23 cellular contexts compared by ENCODE assay signal in genomic region chr10:62333988-62334682, GRCh38. TPM values are rescaled to one million over a fixed set of nuclear protein-coding genes. Genes with fewer than 3 reads are reported as not detected.
DNase-seq lines count a peak whose midpoint lies in the region; ATAC-seq, FAIRE-seq and TF ChIP-seq lines count a peak whose summit lies in the region.
"Had no signal": no experiment of that assay in that cellular context is flagged by ENCODE, and none has a peak within 500 bp of the region (broad histone marks: within the 10 kb centered on the region; RNA-seq: fewer than 3 reads in every experiment).

No MANE protein-coding gene starts in this region.

- no peak for FAIRE-seq in HepG2 (lab: Jason Lieb, UNC)
- FAIRE-seq: A549, G401.6, GM12892, GM19239 had no signal

- H3K4me3 ChIP-seq in DOHH2 (ENCODE audit: low read length) (no peak overlapping the region), HepG2 (replicated peaks in 1 of 3; ENCODE audit: insufficient read depth in 1 of 3, low read depth in 2 of 3, low read length in 3 of 3) (no peak overlapping the region)
- H3K4me3 ChIP-seq: A549, GM23338 had no signal

- H3K9me3 Mint-ChIP-seq in memory B cell = peaks cover 6% of the 10 kb centered on the region
- peaks cover 17 to 25% of the 10 kb centered on the region in 2 donors for H3K9me3 Mint-ChIP-seq in stimulated activated naive CD8-positive, alpha-beta T cell treated with anti-CD3 and anti-CD28 coated beads, Interleukin-15, amount 100 ng/mL, for 72 hours

- H3K4me3 Mint-ChIP-seq in memory B cell = no peak overlapping the region
- H3K4me3 Mint-ChIP-seq in stimulated activated naive CD8-positive, alpha-beta T cell treated with anti-CD3 and anti-CD28 coated beads, Interleukin-15, amount 100 ng/mL, for 72 hours = no peak overlapping the region
- H3K4me3 Mint-ChIP-seq: CD4-positive, alpha-beta memory T cell; GM23338; H9 had no signal

- intact Hi-C loops in HepG2 (cut with micrococcal nuclease; ENCODE audit: unreplicated experiment) = no loop called here

- H3K27me3 ChIP-seq in DOHH2 (ENCODE audit: control insufficient read depth, low read length) (no peaks in the 10 kb centered on the region), HepG2 (ENCODE audit: control insufficient read depth in 1 of 2, insufficient read depth in 2 of 2, low read length in 2 of 2) (no peaks in the 10 kb centered on the region)

- no peaks in the 10 kb centered on the region for H4K20me1 ChIP-seq in DOHH2 (ENCODE audit: control insufficient read depth, insufficient read depth, low read depth, low read length)
- H4K20me1 ChIP-seq in HepG2 (ENCODE audit: insufficient read depth, low read length) = no peaks in the 10 kb centered on the region

- no peaks in the 10 kb centered on the region for H3K36me3 Mint-ChIP-seq in memory B cell
- H3K36me3 Mint-ChIP-seq: CD4-positive, alpha-beta memory T cell had no signal

- no peak for TF ChIP-seq POLR2A in HepG2 (IDR thresholded peaks at IDR 0.05; ENCODE audit: insufficient read depth in 1 of 2, low read depth in 2 of 2, low read length in 2 of 2)

- in situ Hi-C loops in HepG2 (cut with HindIII; ENCODE audit: extremely low pct_ligation_motif_present, low pct_unique_long_range_greater_than_20kb) = no loop called here

- H3K4me2 ChIP-seq in DOHH2 (ENCODE audit: low read length) (no peak overlapping the region), HepG2 (ENCODE audit: low read depth, low read length) (no peak overlapping the region)
- H3K4me2 ChIP-seq: A549, GM23338 had no signal

- ATAC-seq in memory B cell (ENCODE audit: low read depth) (peak; percentile 66), HepG2 (no peak)
- no peak for ATAC-seq in stimulated activated naive CD8-positive, alpha-beta T cell treated with anti-CD3 and anti-CD28 coated beads, Interleukin-15, amount 100 ng/mL, for 72 hours
- ATAC-seq: A549, GM23338, HCT116 had no signal

- H3K9ac ChIP-seq in HepG2 (ENCODE audit: insufficient read depth, low read depth, low read length) = no peak overlapping the region

- H3K4me1 ChIP-seq in DOHH2 (ENCODE audit: control insufficient read depth, low read length) (peaks cover 27% of the 10 kb centered on the region), HepG2 (ENCODE audit: insufficient read depth, low read length) (no peaks in the 10 kb centered on the region)
- H3K4me1 ChIP-seq: A549 had no signal

- H3K9me3 ChIP-seq in DOHH2 (ENCODE audit: control insufficient read depth, insufficient read depth, low read length) (peaks cover 3% of the 10 kb centered on the region; the same call in 1 of the 2 replicates), HepG2 (ENCODE audit: low read length) (peaks cover 4% of the 10 kb centered on the region; the same call in 1 of the 2 replicates)

- no peak for TF ChIP-seq RAD21 in HepG2 (CRISPR knock-in tag; IDR thresholded peaks at IDR 0.05)

- H3K9me2 ChIP-seq in DOHH2 (replicated peaks; ENCODE audit: control insufficient read depth, low read length) = no peaks in the 10 kb centered on the region

- no TSS peak for BruUV-seq in HepG2 (replicated peaks; lab: Mats Ljungman, UMichigan)

- POLR2A ChIA-PET in HepG2 (lab: Yijun Ruan, JAX) = no interaction called here

- peak overlapping the region; percentile 15 for H3K27ac Mint-ChIP-seq in memory B cell
- H3K27ac Mint-ChIP-seq in stimulated activated naive CD8-positive, alpha-beta T cell treated with anti-CD3 and anti-CD28 coated beads, Interleukin-15, amount 100 ng/mL, for 72 hours = no peak overlapping the region
- H3K27ac Mint-ChIP-seq: CD4-positive, alpha-beta memory T cell; GM23338; H9 had no signal

- H3K36me3 ChIP-seq in DOHH2 (ENCODE audit: control insufficient read depth, low read length) (no peaks in the 10 kb centered on the region), HepG2 (replicated peaks in 1 of 2; ENCODE audit: control insufficient read depth in 1 of 2, insufficient read depth in 2 of 2, low read length in 2 of 2) (no peaks in the 10 kb centered on the region)

- H3K27ac ChIP-seq in DOHH2 (ENCODE audit: low read depth, low read length) (peak overlapping the region; percentile 10; the same call in 1 of the 2 replicates), HepG2 (ENCODE audit: extremely low read length, insufficient read depth, low read length) (no peak overlapping the region)
- H3K27ac ChIP-seq: A549 had no signal

- peaks cover 18% of the 10 kb centered on the region for H3K4me1 Mint-ChIP-seq in memory B cell
- no peaks in the 10 kb centered on the region for H3K4me1 Mint-ChIP-seq in stimulated activated naive CD8-positive, alpha-beta T cell treated with anti-CD3 and anti-CD28 coated beads, Interleukin-15, amount 100 ng/mL, for 72 hours
- H3K4me1 Mint-ChIP-seq: GM23338, H9 had no signal

- H3F3A ChIP-seq in DOHH2 (ENCODE audit: control insufficient read depth, insufficient read depth) = no peaks in the 10 kb centered on the region

- H3K79me2 ChIP-seq in DOHH2 (ENCODE audit: control insufficient read depth, low read length) (no peaks in the 10 kb centered on the region), HepG2 (ENCODE audit: insufficient read depth, low read length) (no peaks in the 10 kb centered on the region)

- CTCF ChIA-PET in HepG2 (lab: Yijun Ruan, JAX; ENCODE audit: low intra/inter-chr PET ratio, low total read pairs) = no interaction called here

- peaks cover 4% of the 10 kb centered on the region for H3K27me3 Mint-ChIP-seq in memory B cell
- peaks cover 22% of the 10 kb centered on the region for H3K27me3 Mint-ChIP-seq in stimulated activated naive CD8-positive, alpha-beta T cell treated with anti-CD3 and anti-CD28 coated beads, Interleukin-15, amount 100 ng/mL, for 72 hours

- TF ChIP-seq CTCF in DOHH2 (IDR thresholded peaks at IDR 0.05; ENCODE audit: low read depth, low read length, poor library complexity, severe bottlenecking) (no peak), HepG2 (CRISPR knock-in tag; IDR thresholded peaks at IDR 0.05) (no peak)

- H2AFZ ChIP-seq in HepG2 (ENCODE audit: low read length) = no peak overlapping the region
- H2AFZ ChIP-seq: GM23338 had no signal

- DNase-seq in OCI-M1 (lab: John Stamatoyannopoulos, UW) (peak; percentile 57), memory B cell (ENCODE audit: low spot score in 2 of 2) (no peak), HepG2 (ENCODE audit: low spot score) (no peak), NCI-H2029 (lab: John Stamatoyannopoulos, UW) (no peak)
- no peak for DNase-seq in stimulated activated naive CD8-positive, alpha-beta T cell treated with anti-CD3 and anti-CD28 coated beads, Interleukin-15, amount 100 ng/mL, for 72 hours
- no peak for DNase-seq in activated T-cell treated with anti-CD3 and anti-CD28 coated beads, Interleukin-2, amount 50 U/mL, for 1 hour
- DNase-seq: 8988T; ACHN; AML-193; C1 segment of cervical spinal cord; Calu3; CD4-positive, alpha-beta memory T cell; COR-L47; DMS53; DMS79 treated with DMSO at 0.1 percent for 48 hours; H9 had no signal

- TF ChIP-seq EP300 in HepG2 (IDR thresholded peaks at IDR 0.05; ENCODE audit: low read depth in 2 of 2, low read length in 2 of 2) (no peak), HepG2 (CRISPR knock-in tag; IDR thresholded peaks at IDR 0.05; ENCODE audit: borderline replicate concordance) (no peak)

TF ChIP-seq in HepG2, 621 proteins besides CTCF, POLR2A, EP300 and RAD21 (continues in another document):
- no peak for TF ChIP-seq ZNF713 (CRISPR knock-in tag; IDR thresholded peaks at IDR 0.05)
- no peak for TF ChIP-seq IRX3 (CRISPR knock-in tag; IDR thresholded peaks at IDR 0.05; ENCODE audit: borderline replicate concordance, low read depth)
- TF ChIP-seq MED1 (CRISPR knock-in tag; IDR thresholded peaks at IDR 0.05) = no peak
- no peak for TF ChIP-seq LCORL (IDR thresholded peaks at IDR 0.05)
- TF ChIP-seq LCORL (CRISPR knock-in tag; IDR thresholded peaks at IDR 0.05) = no peak
- TF ChIP-seq HMG20B (CRISPR knock-in tag; conservative IDR thresholded peaks at IDR 0.05) = no peak

RNA-seq across cellular contexts. Expression of gene ZNF365, which starts 40.0 kb away (rescaled TPM):
- not detected in 2 replicates for total RNA-seq in HepG2 (2016; rRNA removed; fragmentation: Illumina TruSeq; extraction: Trizol)
- not detected in 2 replicates for total RNA-seq in HepG2 (2016; cell fraction: cytosol; rRNA removed; fragmentation: Illumina TruSeq; extraction: Trizol; ENCODE audit: low read depth)
- not detected in 2 replicates for total RNA-seq in HepG2 (2016; cell fraction: insoluble cytoplasmic fraction; rRNA removed; fragmentation: Illumina TruSeq; extraction: Trizol)
- total RNA-seq in HepG2 (2016; cell fraction: membrane; rRNA removed; fragmentation: Illumina TruSeq; extraction: Trizol) = not detected in 2 replicates
- not detected in 2 replicates for total RNA-seq in HepG2 (2016; cell fraction: nucleus; rRNA removed; fragmentation: Illumina TruSeq; extraction: Trizol)
- polyA plus RNA-seq in HepG2 (2011; rRNA removed) = not detected in 2 replicates
- polyA plus RNA-seq in HepG2 (2011; cell fraction: cytosol; rRNA removed) = not detected in 2 replicates
- polyA plus RNA-seq in HepG2 (2011; cell fraction: nucleus; rRNA removed) = not detected in 2 replicates
- not detected in 2 replicates for polyA plus RNA-seq in HepG2 (2012)
- polyA plus RNA-seq in HepG2 (2016; cell fraction: cytosol; fragmentation: Illumina TruSeq; extraction: Trizol; ENCODE audit: low read depth) = not detected in 2 replicates
- not detected in 2 replicates for polyA plus RNA-seq in HepG2 (2016; cell fraction: insoluble cytoplasmic fraction; fragmentation: Illumina TruSeq; extraction: Trizol; ENCODE audit: low read depth)
- polyA plus RNA-seq in HepG2 (2016; cell fraction: membrane; fragmentation: Illumina TruSeq; extraction: Trizol; ENCODE audit: low read depth) = not detected in 2 replicates
- not detected in 2 replicates for polyA plus RNA-seq in HepG2 (2016; cell fraction: nucleus; fragmentation: Illumina TruSeq; extraction: Trizol; ENCODE audit: insufficient read depth, low read depth)
- not detected in 2 replicates for polyA minus RNA-seq in HepG2 (2011; rRNA and poly(A)+ RNA removed; ENCODE audit: low replicate concordance)
- not detected in 2 replicates for polyA minus RNA-seq in HepG2 (2011; cell fraction: cytosol; rRNA and poly(A)+ RNA removed)
- polyA minus RNA-seq in HepG2 (2011; cell fraction: nucleus; rRNA and poly(A)+ RNA removed) = not detected in 2 replicates
